ENCODE assay signal across 23 cellular contexts in genomic region chr12:68043446-68043845, GRCh38. TPM values are rescaled to one million over a fixed set of nuclear protein-coding genes. Genes with fewer than 3 reads are reported as not detected.
"Had no signal": no experiment of that assay in that cellular context is flagged by ENCODE, and none has a peak within 500 bp of the region (broad histone marks: within the 10 kb centered on the region; RNA-seq: fewer than 3 reads in every experiment).

No MANE protein-coding gene starts in this region.

- H3K27me3 Mint-ChIP-seq: activated naive CD4-positive, alpha-beta T cell treated with anti-CD3 and anti-CD28 coated beads, Interleukin-2, amount 50 U/mL, for 24 hours; stimulated activated naive CD8-positive, alpha-beta T cell treated with anti-CD3 and anti-CD28 coated beads, Interleukin-15, Interleukin-2, amounts not matched to agents 100 ng/mL and 50 ng/mL, for 24 hours; type B pancreatic cell had no signal

- H3K36me3 Mint-ChIP-seq: activated naive CD4-positive, alpha-beta T cell treated with anti-CD3 and anti-CD28 coated beads, Interleukin-2, amount 50 U/mL, for 24 hours; neural progenitor cell; type B pancreatic cell; WTC11 had no signal

- H3K4me1 Mint-ChIP-seq: neural progenitor cell had no signal

- H3K4me3 ChIP-seq: coronary artery, esophagus squamous epithelium, neural progenitor cell, psoas muscle, right lobe of liver, smooth muscle cell had no signal

- H3K9me3 Mint-ChIP-seq: activated naive CD4-positive, alpha-beta T cell treated with anti-CD3 and anti-CD28 coated beads, Interleukin-2, amount 50 U/mL, for 24 hours; stimulated activated naive CD8-positive, alpha-beta T cell treated with anti-CD3 and anti-CD28 coated beads, Interleukin-15, Interleukin-2, amounts not matched to agents 100 ng/mL and 50 ng/mL, for 24 hours had no signal

- H3K9me3 ChIP-seq: esophagus squamous epithelium, psoas muscle, right lobe of liver had no signal

- H3K27ac Mint-ChIP-seq: activated naive CD4-positive, alpha-beta T cell treated with anti-CD3 and anti-CD28 coated beads, Interleukin-2, amount 50 U/mL, for 24 hours; neural progenitor cell; stimulated activated naive CD8-positive, alpha-beta T cell treated with anti-CD3 and anti-CD28 coated beads, Interleukin-15, Interleukin-2, amounts not matched to agents 100 ng/mL and 50 ng/mL, for 24 hours; type B pancreatic cell; WTC11 had no signal

- H3K4me1 ChIP-seq: neural progenitor cell, psoas muscle, right lobe of liver had no signal

- FAIRE-seq: keratinocyte had no signal

- H3K4me3 Mint-ChIP-seq: activated naive CD4-positive, alpha-beta T cell treated with anti-CD3 and anti-CD28 coated beads, Interleukin-2, amount 50 U/mL, for 24 hours; neural progenitor cell; stimulated activated naive CD8-positive, alpha-beta T cell treated with anti-CD3 and anti-CD28 coated beads, Interleukin-15, Interleukin-2, amounts not matched to agents 100 ng/mL and 50 ng/mL, for 24 hours; type B pancreatic cell; WTC11 had no signal

- H3K27ac ChIP-seq: coronary artery, esophagus squamous epithelium, neural progenitor cell, psoas muscle, right lobe of liver had no signal

- ATAC-seq: psoas muscle, right lobe of liver, WTC11 had no signal

- DNase-seq: activated CD4-positive, alpha-beta T cell treated with anti-CD3 and anti-CD28 coated beads, Interleukin-2, amount 50 U/mL, for 1 hour; activated effector memory CD4-positive, alpha-beta T cell treated with Interleukin-2 at 50 U/mL for 16 hours; activated T-cell treated with anti-CD3 and anti-CD28 coated beads for 4 hours; central memory CD4-positive, alpha-beta T cell; esophagus squamous epithelium; hippocampal formation; psoas muscle; right lobe of liver; stimulated activated CD4-positive, alpha-beta T cell treated with anti-CD3 and anti-CD28 coated beads, Interleukin-4, amount 100 ng/mL, for 4 hours; stimulated activated CD8-positive, alpha-beta memory T cell treated with anti-CD3 and anti-CD28 coated beads, Interleukin-4, amount 100 ng/mL, for 48 hours; T-helper 2 cell had no signal

- H3K36me3 ChIP-seq: esophagus squamous epithelium, neural progenitor cell, right lobe of liver had no signal

- H3K9ac ChIP-seq: neural progenitor cell had no signal

RNA-seq across cellular contexts. Expression of gene IFNG-AS1, which starts 54.2 kb away (rescaled TPM):
- total RNA-seq: fibroblast of villous mesenchyme, glomerular endothelial cell, osteocyte, temporal lobe, WTC11 had no signal
- polyA plus RNA-seq: keratinocyte had no signal
